In genomic region chr11:68380786-68381622, GRCh38 we compare ENCODE assay signal across 7 cellular contexts.
A peak's percentile ranks its signal among the peaks of the same experiment; 100 is the strongest.
DNase-seq lines count a peak whose midpoint lies in the region; ATAC-seq, FAIRE-seq and TF ChIP-seq lines count a peak whose summit lies in the region.

No MANE protein-coding gene starts in this region.

- no peak overlapping the region for H3K4me3 ChIP-seq in astrocyte (ENCODE audit: insufficient read depth, low read depth, low read length)
- H3K4me3 ChIP-seq in hepatocyte: no peak overlapping the region

- H3K4me3 Mint-ChIP-seq in IgD-negative memory B cell (peak overlapping the region; percentile 39 to 94 (median 82)), astrocyte (ENCODE audit: unreplicated experiment) (no peak overlapping the region)
- H3K4me3 Mint-ChIP-seq in stimulated activated naive B cell treated with anti-CD40 and anti-IgM and Interleukin-4, amounts not matched to agents 10 μg/mL and 1 μg/mL and 100 μg/mL, for 72 hours: peak overlapping the region; percentile 59 to 65

- FAIRE-seq in astrocyte (lab: Jason Lieb, UNC): no peak

- TF ChIP-seq CTCF in astrocyte (IDR thresholded peaks at IDR 0.05; ENCODE audit: insufficient read depth, low read depth, low read length) (no peak), hepatocyte (IDR thresholded peaks at IDR 0.05; ENCODE audit: poor library complexity) (peak; percentile 14)

- H3K27ac ChIP-seq in astrocyte (ENCODE audit: low read depth, low read length) (peak overlapping the region; percentile 24), hepatocyte (peak overlapping the region; percentile 95)

- H3K27me3 ChIP-seq in astrocyte (ENCODE audit: insufficient read depth, low read length): no peaks in the 10 kb centered on the region
- no peaks in the 10 kb centered on the region for H3K27me3 ChIP-seq in hepatocyte

- H3K9me2 ChIP-seq in hepatocyte (replicated peaks; ENCODE audit: insufficient read depth): no peaks in the 10 kb centered on the region

- peaks cover 33% of the 10 kb centered on the region for H4K20me1 ChIP-seq in astrocyte (ENCODE audit: insufficient read depth, low read length)
- peaks cover 11% of the 10 kb centered on the region for H4K20me1 ChIP-seq in hepatocyte (ENCODE audit: insufficient read depth, poor library complexity, severe bottlenecking)

- peak overlapping the region; percentile 69 for H3K4me2 ChIP-seq in astrocyte (ENCODE audit: low read length)
- H3K4me2 ChIP-seq in hepatocyte: peak overlapping the region; percentile 55

- no peak overlapping the region for H2AFZ ChIP-seq in astrocyte (ENCODE audit: low read depth, low read length)
- no peak overlapping the region for H2AFZ ChIP-seq in hepatocyte

- no peaks in the 10 kb centered on the region for H3K9me3 ChIP-seq in astrocyte (ENCODE audit: insufficient read depth, low read depth, low read length)
- H3K9me3 ChIP-seq in hepatocyte (ENCODE audit: low read depth): no peaks in the 10 kb centered on the region

- 85% methylated on average over 26 of the region's 26 CpGs for WGBS in hepatocyte (ENCODE audit: low lambda C conversion rate, missing lambda C conversion rate)

- H3K27me3 Mint-ChIP-seq in IgD-negative memory B cell (no peaks in the 10 kb centered on the region), astrocyte (ENCODE audit: low read depth, unreplicated experiment) (no peaks in the 10 kb centered on the region)
- H3K27me3 Mint-ChIP-seq in stimulated activated naive B cell treated with anti-CD40 and anti-IgM and Interleukin-4, amounts not matched to agents 10 μg/mL and 1 μg/mL and 100 μg/mL, for 72 hours: peaks cover 0 to 9% of the 10 kb centered on the region in 2 donors

- DNase-seq in astrocyte (ENCODE audit: low read depth): peak; percentile 32
- DNase-seq in hepatocyte (ENCODE audit: low spot score): no peak
- no peak for DNase-seq in stimulated activated naive B cell treated with anti-CD40 and anti-IgM and Interleukin-4, amounts not matched to agents 10 μg/mL and 1 μg/mL and 100 μg/mL, for 72 hours
- no peak for DNase-seq in NCI-H1092 (lab: John Stamatoyannopoulos, UW)
- DNase-seq in NCI-H1930 (lab: John Stamatoyannopoulos, UW): no peak
- no peak for DNase-seq in NCI-H1436 (lab: John Stamatoyannopoulos, UW)

- H3K79me2 ChIP-seq in astrocyte (ENCODE audit: insufficient read depth, low read length) (peaks cover 5% of the 10 kb centered on the region), hepatocyte (peaks cover 56% of the 10 kb centered on the region)

- H3K36me3 Mint-ChIP-seq in IgD-negative memory B cell: no peaks in the 10 kb centered on the region
- peaks cover 9% of the 10 kb centered on the region for H3K36me3 Mint-ChIP-seq in astrocyte (ENCODE audit: low read depth, unreplicated experiment)
- H3K36me3 Mint-ChIP-seq in stimulated activated naive B cell treated with anti-CD40 and anti-IgM and Interleukin-4, amounts not matched to agents 10 μg/mL and 1 μg/mL and 100 μg/mL, for 72 hours: no peaks in the 10 kb centered on the region

- peak overlapping the region; percentile 41 to 91 (median 64) for H3K27ac Mint-ChIP-seq in IgD-negative memory B cell
- H3K27ac Mint-ChIP-seq in astrocyte (ENCODE audit: unreplicated experiment): peak overlapping the region; percentile 41
- H3K27ac Mint-ChIP-seq in stimulated activated naive B cell treated with anti-CD40 and anti-IgM and Interleukin-4, amounts not matched to agents 10 μg/mL and 1 μg/mL and 100 μg/mL, for 72 hours: peak overlapping the region; percentile 75

- no peaks in the 10 kb centered on the region for H3K9me3 Mint-ChIP-seq in IgD-negative memory B cell
- H3K9me3 Mint-ChIP-seq in astrocyte (ENCODE audit: unreplicated experiment): no peaks in the 10 kb centered on the region
- H3K9me3 Mint-ChIP-seq in stimulated activated naive B cell treated with anti-CD40 and anti-IgM and Interleukin-4, amounts not matched to agents 10 μg/mL and 1 μg/mL and 100 μg/mL, for 72 hours: no peaks in the 10 kb centered on the region

- H3K4me1 ChIP-seq in astrocyte (ENCODE audit: insufficient read depth, low read length) (peaks cover 26% of the 10 kb centered on the region), hepatocyte (ENCODE audit: insufficient read depth) (peaks cover 28% of the 10 kb centered on the region)

- peak; percentile 25 to 26 for ATAC-seq in stimulated activated naive B cell treated with anti-CD40 and anti-IgM and Interleukin-4, amounts not matched to agents 10 μg/mL and 1 μg/mL and 100 μg/mL, for 72 hours (replicated peaks)

- H3K36me3 ChIP-seq in astrocyte (ENCODE audit: insufficient read depth, low read length) (no peaks in the 10 kb centered on the region), hepatocyte (replicated peaks; ENCODE audit: insufficient read depth, low read depth) (no peaks in the 10 kb centered on the region)

- H3K9ac ChIP-seq in astrocyte (ENCODE audit: low read length): peak overlapping the region; percentile 24

- peaks cover 23 to 30% (median 30%) of the 10 kb centered on the region in 3 donors for H3K4me1 Mint-ChIP-seq in IgD-negative memory B cell
- peaks cover 12% of the 10 kb centered on the region for H3K4me1 Mint-ChIP-seq in astrocyte (ENCODE audit: low read depth, unreplicated experiment)
- H3K4me1 Mint-ChIP-seq in stimulated activated naive B cell treated with anti-CD40 and anti-IgM and Interleukin-4, amounts not matched to agents 10 μg/mL and 1 μg/mL and 100 μg/mL, for 72 hours: peaks cover 27 to 42% of the 10 kb centered on the region in 2 donors
